10 cellular contexts compared by ENCODE assay signal in genomic region chr1:173330149-173330951, GRCh38.
DNase-seq lines count a peak whose midpoint lies in the region; TF ChIP-seq lines count a peak whose summit lies in the region.
"Had no signal": no experiment of that assay in that cellular context is flagged by ENCODE, and none has a peak within 500 bp of the region (broad histone marks: within the 10 kb centered on the region; RNA-seq: fewer than 3 reads in every experiment).

No MANE protein-coding gene starts in this region.

- H3K9me3 Mint-ChIP-seq in chondrocyte (ENCODE audit: low read depth) = peaks cover 3% of the 10 kb centered on the region

- H2AFZ ChIP-seq in OCI-LY7 (ENCODE audit: low read length) = peak overlapping the region; percentile 93; the same call in 1 of the 2 replicates

- peaks cover 24% of the 10 kb centered on the region for H3K4me1 Mint-ChIP-seq in chondrocyte (ENCODE audit: low read depth)

- no peak for TF ChIP-seq CTCF in OCI-LY7 (conservative IDR thresholded peaks at IDR 0.05; ENCODE audit: low read length)
- TF ChIP-seq CTCF in chondrocyte (IDR thresholded peaks at IDR 0.05) = no peak

- no peak overlapping the region for H3K4me3 Mint-ChIP-seq in chondrocyte (ENCODE audit: unreplicated experiment)

- H3K4me1 ChIP-seq in OCI-LY7 (ENCODE audit: insufficient read depth, low read length, poor library complexity, severe bottlenecking) = peaks cover 36% of the 10 kb centered on the region

- no peaks in the 10 kb centered on the region for H3K9me3 ChIP-seq in OCI-LY7 (ENCODE audit: low read length)
- H3K9me3 ChIP-seq: tibial artery had no signal

- POLR2A ChIA-PET in OCI-LY7 (lab: Charles Lee) = interaction anchor here (0.7 kb wide), 1 partner anchor 86 kb away, joined by 3 read pairs; no protein-coding TSS in a partner anchor

- no peaks in the 10 kb centered on the region for H4K20me1 ChIP-seq in OCI-LY7 (ENCODE audit: insufficient read depth, low read length)

- peak overlapping the region; percentile 41 for H3K27ac Mint-ChIP-seq in chondrocyte (ENCODE audit: unreplicated experiment)
- H3K27ac Mint-ChIP-seq: progenitor cell of endocrine pancreas had no signal

- peak; percentile 63 for DNase-seq in SIG-M5 treated with dmso at 0.1 percent for 504 hours (lab: John Stamatoyannopoulos, UW; ENCODE audit: unreplicated experiment)
- DNase-seq in SIG-M5 (lab: John Stamatoyannopoulos, UW) = no peak
- DNase-seq in OCI-LY7 (ENCODE audit: low spot score) = peak; percentile 47
- no peak for DNase-seq in chondrocyte (ENCODE audit: low spot score)
- peak; percentile 43 for DNase-seq in renal cortical epithelial cell (ENCODE audit: low read depth)
- DNase-seq in NCI-H2081 (lab: John Stamatoyannopoulos, UW) = no peak
- DNase-seq in DMS153 (lab: John Stamatoyannopoulos, UW) = no peak
- no peak for DNase-seq in activated CD8-positive, alpha-beta memory T cell treated with anti-CD3 and anti-CD28 coated beads, Interleukin-2, amount 50 U/mL, for 48 hours
- DNase-seq: tibial artery had no signal

- no peaks in the 10 kb centered on the region for H3K36me3 ChIP-seq in OCI-LY7 (ENCODE audit: insufficient read depth, low read length)
- H3K36me3 ChIP-seq: tibial artery had no signal

- no peaks in the 10 kb centered on the region for H3K79me2 ChIP-seq in OCI-LY7 (ENCODE audit: insufficient read depth, low read depth, low read length)

- CTCF ChIA-PET in OCI-LY7 (lab: Charles Lee; ENCODE audit: unreplicated experiment) = no interaction called here

- H3K4me2 ChIP-seq in OCI-LY7 (ENCODE audit: low read length) = peak overlapping the region; percentile 75

- H3K27ac ChIP-seq in OCI-LY7 (ENCODE audit: low read depth, low read length, poor library complexity, severe bottlenecking) = peak overlapping the region; percentile 52
- H3K27ac ChIP-seq: tibial artery had no signal

- H3K27me3 Mint-ChIP-seq in chondrocyte (ENCODE audit: low read depth) = no peaks in the 10 kb centered on the region
- H3K27me3 Mint-ChIP-seq: progenitor cell of endocrine pancreas had no signal

- peak overlapping the region; percentile 30 for H3K4me3 ChIP-seq in OCI-LY7 (ENCODE audit: low read depth, low read length, poor library complexity, severe bottlenecking)
- H3K4me3 ChIP-seq: tibial artery had no signal

- no peaks in the 10 kb centered on the region for H3K9me2 ChIP-seq in OCI-LY7 (ENCODE audit: insufficient read depth, low read length)

- intact Hi-C loops in OCI-LY7 (cut with micrococcal nuclease; ENCODE audit: unreplicated experiment) = no loop called here

- no peaks in the 10 kb centered on the region for H3K36me3 Mint-ChIP-seq in chondrocyte (ENCODE audit: low read depth)

- no TSS peak for BruUV-seq in OCI-LY7 (replicated peaks; lab: Mats Ljungman, UMichigan)

Comparison
In these comparisons a context has a peak if more than half of its experiments do, and no peak if none do; other contexts are left out.
1. DNase-seq: peak in SIG-M5 treated with dmso at 0.1 percent for 504 hours (single experiment), OCI-LY7 (single experiment) and renal cortical epithelial cell (single experiment); none in SIG-M5 (single experiment), chondrocyte (single experiment), NCI-H2081 (0 of 2), DMS153 (single experiment) and activated CD8-positive, alpha-beta memory T cell treated with anti-CD3 and anti-CD28 coated beads, Interleukin-2, amount 50 U/mL, for 48 hours (single experiment).